In genomic region chr11:86932942-86933875, GRCh38 we compare ENCODE assay signal across 18 cellular contexts. TPM values are rescaled to one million over a fixed set of nuclear protein-coding genes. Genes with fewer than 3 reads are reported as not detected.
DNase-seq lines count a peak whose midpoint lies in the region; FAIRE-seq and TF ChIP-seq lines count a peak whose summit lies in the region.
"Had no signal": no experiment of that assay in that cellular context is flagged by ENCODE, and none has a peak within 500 bp of the region (broad histone marks: within the 10 kb centered on the region; RNA-seq: fewer than 3 reads in every experiment).

No MANE protein-coding gene starts in this region.

- H3K36me3 ChIP-seq in esophagus muscularis mucosa (no peaks in the 10 kb centered on the region), ovary (no peaks in the 10 kb centered on the region)
- H3K36me3 ChIP-seq: gastrocnemius medialis, neutrophil had no signal

- H3K27me3 ChIP-seq in esophagus muscularis mucosa (no peaks in the 10 kb centered on the region), ovary (no peaks in the 10 kb centered on the region)
- H3K27me3 ChIP-seq: gastrocnemius medialis, neutrophil had no signal

- H3K4me1 ChIP-seq in esophagus muscularis mucosa (peaks cover 21 to 70% (median 62%) of the 10 kb centered on the region in 4 donors), ovary (ENCODE audit: insufficient read depth) (peaks cover 27% of the 10 kb centered on the region)

- intact Hi-C loops in esophagus muscularis mucosa (cut with DNase I) (loop anchor here (10.0 kb wide), 1 partner anchor 492 kb away; no protein-coding TSS in a partner anchor), ovary (cut with DNase I) (loop anchor here in 1 of 4 donors (10.0 kb wide), 1 partner anchor 258 kb away; the partner anchor contains the start of gene ME3)

- peak overlapping the region in 3 of 4 donors; percentile 38 to 47 (median 41) for H3K27ac ChIP-seq in esophagus muscularis mucosa (replicated peaks in 1 of 4)
- peak overlapping the region; percentile 51 to 76 for H3K27ac ChIP-seq in ovary
- H3K27ac ChIP-seq: C4-2B, neutrophil had no signal

- H3K4me3 ChIP-seq in esophagus muscularis mucosa (no peak overlapping the region), ovary (no peak overlapping the region)
- H3K4me3 ChIP-seq: gastrocnemius medialis had no signal

- TF ChIP-seq CTCF in esophagus muscularis mucosa (IDR thresholded peaks at IDR 0.05) (no peak), ovary (IDR thresholded peaks at IDR 0.05) (no peak), GM13976 (IDR thresholded peaks at IDR 0.05; ENCODE audit: borderline replicate concordance, control extremely low read depth, extremely low read depth, insufficient read depth, missing control alignments) (no peak)

- TF ChIP-seq POLR2A in GM12891 (IDR thresholded peaks at IDR 0.05; ENCODE audit: low read depth, low read length) = no peak
- TF ChIP-seq POLR2A in esophagus muscularis mucosa (IDR thresholded peaks at IDR 0.05; ENCODE audit: low read depth) = no peak
- no peak for TF ChIP-seq POLR2A in ovary (IDR thresholded peaks at IDR 0.05)

- in situ Hi-C loops in GM13976 (cut with MboI; ENCODE audit: low sequenced_read_pairs, unreplicated experiment) = loop anchor here (10.0 kb wide), 1 partner anchor 492 kb away; no protein-coding TSS in a partner anchor

- H3K9me3 ChIP-seq in esophagus muscularis mucosa = no peaks in the 10 kb centered on the region
- H3K9me3 ChIP-seq in ovary = no peaks in the 10 kb centered on the region
- H3K9me3 ChIP-seq: gastrocnemius medialis, neutrophil had no signal

- DNase-seq in GM12891 (ENCODE audit: insufficient read length, low spot score) (no peak), OCI-M1 (lab: John Stamatoyannopoulos, UW) (peak; percentile 55), esophagus muscularis mucosa (ENCODE audit: extremely low spot score) (no peak), ovary (peak in 1 of 5 donors; percentile 42), GM13976 (ENCODE audit: low spot score) (no peak), NCI-H187 treated with DMSO at 0.1 percent for 48 hours (lab: John Stamatoyannopoulos, UW) (no peak), ureter (ENCODE audit: low spot score) (no peak)
- DNase-seq in activated effector memory CD4-positive, alpha-beta T cell treated with Interleukin-2 at 50 U/mL for 16 hours = no peak
- DNase-seq: activated CD4-positive, alpha-beta T cell treated with anti-CD3 and anti-CD28 coated beads, Interleukin-2, amount 10 ng/mL, durations not matched to agents 7 days and 5 days; activated gamma-delta T cell treated with Interleukin-2 at 50 U/mL for 16 hours; gastrocnemius medialis; NCI-H1694; NCI-H748 treated with DMSO at 0.1 percent for 48 hours; retina; stimulated activated CD8-positive, alpha-beta memory T cell treated with anti-CD3 and anti-CD28 coated beads, Interleukin-4, amount 100 ng/mL, for 48 hours had no signal

- FAIRE-seq in GM12891 (lab: Jason Lieb, UNC) = no peak
- FAIRE-seq: HepG2 had no signal

- 74% methylated on average over 11 of the region's 11 CpGs for WGBS in esophagus muscularis mucosa
- 30 to 56% (median 46%) methylated on average over 11 of the region's 11 CpGs for WGBS in ovary, 3 donors

- TF ChIP-seq EP300 in esophagus muscularis mucosa (IDR thresholded peaks at IDR 0.05) = no peak
- no peak for TF ChIP-seq EP300 in ovary (IDR thresholded peaks at IDR 0.05)

TF ChIP-seq in GM12891, 5 proteins besides CTCF, POLR2A, EP300 and RAD21:
- TF ChIP-seq POU2F2 (IDR thresholded peaks at IDR 0.05; ENCODE audit: low read depth, low read length) (no peak), POLR2AphosphoS5 (IDR thresholded peaks at IDR 0.05; ENCODE audit: low read depth, low read length) (no peak), SPI1 (IDR thresholded peaks at IDR 0.05; ENCODE audit: low read depth, low read length) (peak; percentile 34; the same call in 1 of the 2 replicates)

RNA-seq across cellular contexts. Expression of gene FZD4, which starts 22.0 kb away (rescaled TPM):
- polyA plus RNA-seq in GM12891 (2012; ENCODE audit: low read depth, missing spikeins) = not detected
- total RNA-seq in esophagus muscularis mucosa (10 to 100 TPM; 23.7 to 42.3 (median 31.8) TPM), ovary (10 to 100 TPM; 14.0 to 30.7 (median 23.3) TPM), ureter (25.0 TPM)
- polyA plus RNA-seq in ovary = 10 to 100 TPM; 15.0 to 53.5 TPM
